In the genomic region with DNA sequence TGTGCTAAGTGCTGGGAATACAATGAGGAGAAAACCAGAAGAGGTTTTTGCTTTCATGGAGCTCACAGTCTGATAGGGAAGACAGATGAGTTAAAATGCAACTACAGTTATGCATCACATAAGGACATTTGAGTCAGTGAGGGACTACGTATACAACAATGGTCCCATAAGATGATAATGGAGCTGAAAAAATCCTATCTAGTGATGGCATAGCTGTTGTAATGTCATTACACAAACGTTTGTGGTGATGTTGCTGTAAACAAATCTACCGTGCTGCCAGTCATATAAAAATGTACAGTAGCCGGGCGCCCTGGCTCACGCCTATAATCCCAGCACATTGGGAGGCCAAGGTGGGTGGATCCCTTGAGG, we compare ENCODE assay signal across 1 cellular context.
TF ChIP-seq lines count a peak whose summit lies in the region.

No MANE protein-coding gene starts in this region.

TF ChIP-seq in GM12878, 131 proteins besides CTCF, POLR2A, EP300 and RAD21 (continues in another document):
- TF ChIP-seq, protein P1, sequence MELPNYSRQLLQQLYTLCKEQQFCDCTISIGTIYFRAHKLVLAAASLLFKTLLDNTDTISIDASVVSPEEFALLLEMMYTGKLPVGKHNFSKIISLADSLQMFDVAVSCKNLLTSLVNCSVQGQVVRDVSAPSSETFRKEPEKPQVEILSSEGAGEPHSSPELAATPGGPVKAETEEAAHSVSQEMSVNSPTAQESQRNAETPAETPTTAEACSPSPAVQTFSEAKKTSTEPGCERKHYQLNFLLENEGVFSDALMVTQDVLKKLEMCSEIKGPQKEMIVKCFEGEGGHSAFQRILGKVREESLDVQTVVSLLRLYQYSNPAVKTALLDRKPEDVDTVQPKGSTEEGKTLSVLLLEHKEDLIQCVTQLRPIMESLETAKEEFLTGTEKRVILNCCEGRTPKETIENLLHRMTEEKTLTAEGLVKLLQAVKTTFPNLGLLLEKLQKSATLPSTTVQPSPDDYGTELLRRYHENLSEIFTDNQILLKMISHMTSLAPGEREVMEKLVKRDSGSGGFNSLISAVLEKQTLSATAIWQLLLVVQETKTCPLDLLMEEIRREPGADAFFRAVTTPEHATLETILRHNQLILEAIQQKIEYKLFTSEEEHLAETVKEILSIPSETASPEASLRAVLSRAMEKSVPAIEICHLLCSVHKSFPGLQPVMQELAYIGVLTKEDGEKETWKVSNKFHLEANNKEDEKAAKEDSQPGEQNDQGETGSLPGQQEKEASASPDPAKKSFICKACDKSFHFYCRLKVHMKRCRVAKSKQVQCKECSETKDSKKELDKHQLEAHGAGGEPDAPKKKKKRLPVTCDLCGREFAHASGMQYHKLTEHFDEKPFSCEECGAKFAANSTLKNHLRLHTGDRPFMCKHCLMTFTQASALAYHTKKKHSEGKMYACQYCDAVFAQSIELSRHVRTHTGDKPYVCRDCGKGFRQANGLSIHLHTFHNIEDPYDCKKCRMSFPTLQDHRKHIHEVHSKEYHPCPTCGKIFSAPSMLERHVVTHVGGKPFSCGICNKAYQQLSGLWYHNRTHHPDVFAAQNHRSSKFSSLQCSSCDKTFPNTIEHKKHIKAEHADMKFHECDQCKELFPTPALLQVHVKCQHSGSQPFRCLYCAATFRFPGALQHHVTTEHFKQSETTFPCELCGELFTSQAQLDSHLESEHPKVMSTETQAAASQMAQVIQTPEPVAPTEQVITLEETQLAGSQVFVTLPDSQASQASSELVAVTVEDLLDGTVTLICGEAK (IDR thresholded peaks at IDR 0.05; ENCODE audit: borderline replicate concordance), result no peak
- TF ChIP-seq RUNX3 (IDR thresholded peaks at IDR 0.05; ENCODE audit: low read length), result peak; percentile 42; the same call in 1 of the 2 replicates
- TF ChIP-seq MTA2 (IDR thresholded peaks at IDR 0.05; ENCODE audit: low read depth), result peak; percentile 71
- peak; percentile 67; the same call in 1 of the 2 replicates for TF ChIP-seq JUND (IDR thresholded peaks at IDR 0.05; ENCODE audit: low read depth, low read length)
- TF ChIP-seq BMI1 (IDR thresholded peaks at IDR 0.05; ENCODE audit: borderline replicate concordance), result 0 out of 2 replicates have a peak, but pooled peaks have one; percentile 56
- TF ChIP-seq IKZF2 (IDR thresholded peaks at IDR 0.05), result peak; percentile 76 to 88
- TF ChIP-seq IKZF1 (conservative IDR thresholded peaks at IDR 0.05), result peak; percentile 85
- TF ChIP-seq USF2 (IDR thresholded peaks at IDR 0.05; ENCODE audit: borderline replicate concordance, low read depth, low read length), result no peak
- TF ChIP-seq, protein P2, sequence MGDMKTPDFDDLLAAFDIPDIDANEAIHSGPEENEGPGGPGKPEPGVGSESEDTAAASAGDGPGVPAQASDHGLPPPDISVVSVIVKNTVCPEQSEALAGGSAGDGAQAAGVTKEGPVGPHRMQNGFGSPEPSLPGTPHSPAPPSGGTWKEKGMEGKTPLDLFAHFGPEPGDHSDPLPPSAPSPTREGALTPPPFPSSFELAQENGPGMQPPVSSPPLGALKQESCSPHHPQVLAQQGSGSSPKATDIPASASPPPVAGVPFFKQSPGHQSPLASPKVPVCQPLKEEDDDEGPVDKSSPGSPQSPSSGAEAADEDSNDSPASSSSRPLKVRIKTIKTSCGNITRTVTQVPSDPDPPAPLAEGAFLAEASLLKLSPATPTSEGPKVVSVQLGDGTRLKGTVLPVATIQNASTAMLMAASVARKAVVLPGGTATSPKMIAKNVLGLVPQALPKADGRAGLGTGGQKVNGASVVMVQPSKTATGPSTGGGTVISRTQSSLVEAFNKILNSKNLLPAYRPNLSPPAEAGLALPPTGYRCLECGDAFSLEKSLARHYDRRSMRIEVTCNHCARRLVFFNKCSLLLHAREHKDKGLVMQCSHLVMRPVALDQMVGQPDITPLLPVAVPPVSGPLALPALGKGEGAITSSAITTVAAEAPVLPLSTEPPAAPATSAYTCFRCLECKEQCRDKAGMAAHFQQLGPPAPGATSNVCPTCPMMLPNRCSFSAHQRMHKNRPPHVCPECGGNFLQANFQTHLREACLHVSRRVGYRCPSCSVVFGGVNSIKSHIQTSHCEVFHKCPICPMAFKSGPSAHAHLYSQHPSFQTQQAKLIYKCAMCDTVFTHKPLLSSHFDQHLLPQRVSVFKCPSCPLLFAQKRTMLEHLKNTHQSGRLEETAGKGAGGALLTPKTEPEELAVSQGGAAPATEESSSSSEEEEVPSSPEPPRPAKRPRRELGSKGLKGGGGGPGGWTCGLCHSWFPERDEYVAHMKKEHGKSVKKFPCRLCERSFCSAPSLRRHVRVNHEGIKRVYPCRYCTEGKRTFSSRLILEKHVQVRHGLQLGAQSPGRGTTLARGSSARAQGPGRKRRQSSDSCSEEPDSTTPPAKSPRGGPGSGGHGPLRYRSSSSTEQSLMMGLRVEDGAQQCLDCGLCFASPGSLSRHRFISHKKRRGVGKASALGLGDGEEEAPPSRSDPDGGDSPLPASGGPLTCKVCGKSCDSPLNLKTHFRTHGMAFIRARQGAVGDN (IDR thresholded peaks at IDR 0.05), result no peak
- TF ChIP-seq RB1 (IDR thresholded peaks at IDR 0.05; ENCODE audit: borderline replicate concordance), result no peak
- peak in 1 of 2 experiments; percentile 50; a peak in 2 of 4 replicates for TF ChIP-seq BHLHE40 (IDR thresholded peaks at IDR 0.05; ENCODE audit: borderline replicate concordance in 1 of 2, low read depth in 2 of 2, low read length in 1 of 2)
- peak; percentile 98 for TF ChIP-seq DPF2 (IDR thresholded peaks at IDR 0.05)
- no peak for TF ChIP-seq PAX5 (IDR thresholded peaks at IDR 0.05; ENCODE audit: borderline replicate concordance, low read depth, low read length)
- peak; percentile 71; the same call in 1 of the 2 replicates for TF ChIP-seq BCL11A (IDR thresholded peaks at IDR 0.05; ENCODE audit: low read depth, low read length)
- TF ChIP-seq, protein P3, sequence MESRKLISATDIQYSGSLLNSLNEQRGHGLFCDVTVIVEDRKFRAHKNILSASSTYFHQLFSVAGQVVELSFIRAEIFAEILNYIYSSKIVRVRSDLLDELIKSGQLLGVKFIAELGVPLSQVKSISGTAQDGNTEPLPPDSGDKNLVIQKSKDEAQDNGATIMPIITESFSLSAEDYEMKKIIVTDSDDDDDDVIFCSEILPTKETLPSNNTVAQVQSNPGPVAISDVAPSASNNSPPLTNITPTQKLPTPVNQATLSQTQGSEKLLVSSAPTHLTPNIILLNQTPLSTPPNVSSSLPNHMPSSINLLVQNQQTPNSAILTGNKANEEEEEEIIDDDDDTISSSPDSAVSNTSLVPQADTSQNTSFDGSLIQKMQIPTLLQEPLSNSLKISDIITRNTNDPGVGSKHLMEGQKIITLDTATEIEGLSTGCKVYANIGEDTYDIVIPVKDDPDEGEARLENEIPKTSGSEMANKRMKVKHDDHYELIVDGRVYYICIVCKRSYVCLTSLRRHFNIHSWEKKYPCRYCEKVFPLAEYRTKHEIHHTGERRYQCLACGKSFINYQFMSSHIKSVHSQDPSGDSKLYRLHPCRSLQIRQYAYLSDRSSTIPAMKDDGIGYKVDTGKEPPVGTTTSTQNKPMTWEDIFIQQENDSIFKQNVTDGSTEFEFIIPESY (IDR thresholded peaks at IDR 0.05), result no peak
- no peak for TF ChIP-seq MXI1 (IDR thresholded peaks at IDR 0.05; ENCODE audit: low read depth, low read length)
- TF ChIP-seq SUPT20H (IDR thresholded peaks at IDR 0.05; ENCODE audit: borderline replicate concordance, control insufficient read depth, low read depth, low read length), result no peak
- TF ChIP-seq ASH2L (IDR thresholded peaks at IDR 0.05; ENCODE audit: borderline replicate concordance, low read depth), result no peak
- TF ChIP-seq SKIL (IDR thresholded peaks at IDR 0.05; ENCODE audit: low read depth, poor library complexity, severe bottlenecking), result peak; percentile 81
- TF ChIP-seq NR2F1 (conservative IDR thresholded peaks at IDR 0.05), result peak; percentile 31; the same call in 1 of the 2 replicates
- no peak for TF ChIP-seq POLR2AphosphoS2 (IDR thresholded peaks at IDR 0.05; ENCODE audit: low read depth, low read length)
- peak; percentile 81 for TF ChIP-seq EED (IDR thresholded peaks at IDR 0.05; ENCODE audit: low read depth)
- no peak for TF ChIP-seq RCOR1 (conservative IDR thresholded peaks at IDR 0.05; ENCODE audit: low read depth, low read length)
- TF ChIP-seq ZBTB4 (CRISPR knock-in tag; IDR thresholded peaks at IDR 0.05), result no peak
- TF ChIP-seq, protein P4, sequence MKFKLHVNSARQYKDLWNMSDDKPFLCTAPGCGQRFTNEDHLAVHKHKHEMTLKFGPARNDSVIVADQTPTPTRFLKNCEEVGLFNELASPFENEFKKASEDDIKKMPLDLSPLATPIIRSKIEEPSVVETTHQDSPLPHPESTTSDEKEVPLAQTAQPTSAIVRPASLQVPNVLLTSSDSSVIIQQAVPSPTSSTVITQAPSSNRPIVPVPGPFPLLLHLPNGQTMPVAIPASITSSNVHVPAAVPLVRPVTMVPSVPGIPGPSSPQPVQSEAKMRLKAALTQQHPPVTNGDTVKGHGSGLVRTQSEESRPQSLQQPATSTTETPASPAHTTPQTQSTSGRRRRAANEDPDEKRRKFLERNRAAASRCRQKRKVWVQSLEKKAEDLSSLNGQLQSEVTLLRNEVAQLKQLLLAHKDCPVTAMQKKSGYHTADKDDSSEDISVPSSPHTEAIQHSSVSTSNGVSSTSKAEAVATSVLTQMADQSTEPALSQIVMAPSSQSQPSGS (IDR thresholded peaks at IDR 0.05; ENCODE audit: low read length), result peak; percentile 85
- TF ChIP-seq SRF (IDR thresholded peaks at IDR 0.05; ENCODE audit: low read depth in 2 of 2, low read length in 2 of 2), result peak in 1 of 2 experiments; percentile 68; a peak in 1 of 4 replicates
- TF ChIP-seq, protein P5, sequence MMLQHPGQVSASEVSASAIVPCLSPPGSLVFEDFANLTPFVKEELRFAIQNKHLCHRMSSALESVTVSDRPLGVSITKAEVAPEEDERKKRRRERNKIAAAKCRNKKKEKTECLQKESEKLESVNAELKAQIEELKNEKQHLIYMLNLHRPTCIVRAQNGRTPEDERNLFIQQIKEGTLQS (IDR thresholded peaks at IDR 0.05; ENCODE audit: borderline replicate concordance, extremely low read depth, low read depth, low read length), result no peak
- TF ChIP-seq NFIC (IDR thresholded peaks at IDR 0.05; ENCODE audit: low read depth, low read length), result peak; percentile 72
- no peak for TF ChIP-seq MEF2B (IDR thresholded peaks at IDR 0.05; ENCODE audit: partially characterized antibody, poor library complexity, severe bottlenecking)
- TF ChIP-seq CHD4 (IDR thresholded peaks at IDR 0.05), result no peak
- TF ChIP-seq SPI1 (IDR thresholded peaks at IDR 0.05; ENCODE audit: borderline replicate concordance, insufficient read depth, low read depth, low read length), result no peak
- TF ChIP-seq NBN (IDR thresholded peaks at IDR 0.05), result no peak
- 0 out of 3 replicates have a peak, but pooled peaks have one; percentile 36 for TF ChIP-seq POU2F2 (IDR thresholded peaks at IDR 0.05; ENCODE audit: borderline replicate concordance, low read depth, low read length)
- peak; percentile 71 for TF ChIP-seq CREM (IDR thresholded peaks at IDR 0.05; ENCODE audit: low read depth)
- no peak for TF ChIP-seq ESRRA (IDR thresholded peaks at IDR 0.05; ENCODE audit: low read length)
- TF ChIP-seq NFYA (IDR thresholded peaks at IDR 0.05; ENCODE audit: borderline replicate concordance, low read depth, low read length), result no peak
- peak; percentile 99 for TF ChIP-seq JUNB (IDR thresholded peaks at IDR 0.05)
- peak; percentile 98 for TF ChIP-seq IRF4 (IDR thresholded peaks at IDR 0.05; ENCODE audit: low read depth, low read length)
- TF ChIP-seq SP1 (IDR thresholded peaks at IDR 0.05; ENCODE audit: low read depth, low read length), result no peak
- no peak for TF ChIP-seq TAF1 (IDR thresholded peaks at IDR 0.05; ENCODE audit: borderline replicate concordance, low read depth, low read length)
- peak; percentile 74 for TF ChIP-seq ATF7 (IDR thresholded peaks at IDR 0.05; ENCODE audit: low read depth)
- peak; percentile 52; the same call in 1 of the 2 replicates for TF ChIP-seq GABPA (IDR thresholded peaks at IDR 0.05; ENCODE audit: low read depth)
- peak; percentile 62; the same call in 1 of the 2 replicates for TF ChIP-seq BACH1 (IDR thresholded peaks at IDR 0.05; ENCODE audit: borderline replicate concordance)
